Comparison of ENCODE assay signal across 21 cellular contexts in the genomic region with DNA sequence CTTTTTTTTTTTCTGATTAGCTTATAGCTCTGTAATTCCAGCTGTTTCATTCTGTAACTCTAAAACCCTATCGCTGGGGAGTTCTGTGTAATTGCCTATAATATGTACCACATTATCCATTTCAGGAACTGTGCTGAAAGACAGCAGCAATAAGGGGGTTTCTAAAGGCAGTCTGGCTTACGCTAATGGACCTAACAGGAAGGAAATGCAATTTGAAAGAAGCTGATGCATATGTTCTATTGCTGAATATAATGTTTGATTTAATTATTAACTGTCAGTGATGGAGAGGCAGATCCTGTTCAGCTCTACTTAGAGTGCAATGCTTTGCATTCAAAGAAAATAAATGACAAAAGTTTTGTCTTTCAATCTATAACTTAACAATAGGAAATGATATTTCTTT.
DNase-seq lines count a peak whose midpoint lies in the region; ATAC-seq and TF ChIP-seq lines count a peak whose summit lies in the region.
"Had no signal": no experiment of that assay in that cellular context is flagged by ENCODE, and none has a peak within 500 bp of the region (broad histone marks: within the 10 kb centered on the region; RNA-seq: fewer than 3 reads in every experiment).

No MANE protein-coding gene starts in this region.

- H3K4me3 ChIP-seq in Loucy (ENCODE audit: low read length, poor library complexity, severe bottlenecking) (peak overlapping the region; percentile 20), SK-N-SH (ENCODE audit: low read depth in 2 of 2, low read length in 1 of 2) (no peak overlapping the region)
- H3K4me3 ChIP-seq: stomach, upper lobe of right lung had no signal

- H4K20me1 ChIP-seq in Loucy (ENCODE audit: insufficient read depth, low read length, poor library complexity, severe bottlenecking) = no peaks in the 10 kb centered on the region
- no peaks in the 10 kb centered on the region for H4K20me1 ChIP-seq in SK-N-SH (ENCODE audit: insufficient read depth)

- peak; percentile 45; the same call in 1 of the 2 replicates for TF ChIP-seq RAD21 in SK-N-SH (IDR thresholded peaks at IDR 0.05; ENCODE audit: low read length)

- H3K4me2 ChIP-seq in Loucy (ENCODE audit: low read depth, low read length, poor library complexity, severe bottlenecking) (peak overlapping the region; percentile 49), SK-N-SH (no peak overlapping the region)
- H3K4me2 ChIP-seq: KMS-11 had no signal

- no peaks in the 10 kb centered on the region for H3F3A ChIP-seq in Loucy (ENCODE audit: low read depth)
- H3F3A ChIP-seq in SK-N-SH (replicated peaks; ENCODE audit: insufficient read depth) = no peaks in the 10 kb centered on the region

- WGBS in SK-N-SH (ENCODE audit: low lambda C conversion rate) = 34% methylated on average over 2 of the region's 2 CpGs

- H3K79me2 ChIP-seq in Loucy (ENCODE audit: insufficient read depth, low read length) (no peaks in the 10 kb centered on the region), SK-N-SH (ENCODE audit: insufficient read depth) (no peaks in the 10 kb centered on the region)

- H3K4me1 ChIP-seq in Loucy (ENCODE audit: insufficient read depth, low read length, poor library complexity, severe bottlenecking) (peaks cover 18% of the 10 kb centered on the region), SK-N-SH (ENCODE audit: control insufficient read depth in 1 of 2, insufficient read depth in 2 of 2, low read depth in 1 of 2, low read length in 1 of 2) (peaks cover 8 to 16% of the 10 kb centered on the region in 2 experiments; a peak in 3 of 4 replicates)
- H3K4me1 ChIP-seq: stomach, upper lobe of right lung had no signal

- CTCF ChIA-PET in SK-N-SH (lab: Yijun Ruan, JAX) (interaction anchor here (0.5 to 4.6 kb wide), 4 partner anchors 16 to 1243 kb away, joined by 3 to 32 read pairs (median 10); no protein-coding TSS in a partner anchor), RWPE1 (lab: Yijun Ruan, JAX) (no interaction called here)

- H3K9me2 ChIP-seq in Loucy (replicated peaks; ENCODE audit: low read depth, low read length) (no peaks in the 10 kb centered on the region), SK-N-SH (no peaks in the 10 kb centered on the region)

- H3K27ac ChIP-seq in SK-N-SH (ENCODE audit: low read depth in 2 of 2, low read length in 1 of 2) (peak overlapping the region in 1 of 2 experiments; percentile 99; a peak in 2 of 4 replicates), RWPE1 (no peak overlapping the region)
- H3K27ac ChIP-seq: KMS-11, stomach, upper lobe of right lung had no signal

- POLR2A ChIA-PET in SK-N-SH (lab: Yijun Ruan, JAX) = interaction anchor here (1.0 to 1.5 kb wide), 3 partner anchors 15 to 399 kb away, joined by 4 read pairs; no protein-coding TSS in a partner anchor
- POLR2A ChIA-PET in RWPE1 (lab: Yijun Ruan, JAX; ENCODE audit: low non-redundant PET) = no interaction called here

- TF ChIP-seq CTCF in Loucy (conservative IDR thresholded peaks at IDR 0.05; ENCODE audit: low read length) (no peak), SK-N-SH (IDR thresholded peaks at IDR 0.05) (no peak), RWPE1 (conservative IDR thresholded peaks at IDR 0.05; ENCODE audit: low read depth) (no peak)

- H3K9me3 ChIP-seq in Loucy (ENCODE audit: insufficient read depth, low read depth, low read length) = no peaks in the 10 kb centered on the region
- no peaks in the 10 kb centered on the region; the same call in 1 of the 2 replicates for H3K9me3 ChIP-seq in SK-N-SH
- H3K9me3 ChIP-seq: stomach, upper lobe of right lung had no signal

- peak overlapping the region; percentile 6 for H3K9ac ChIP-seq in Loucy (ENCODE audit: low read depth, low read length, poor library complexity, severe bottlenecking)
- no peak overlapping the region for H3K9ac ChIP-seq in SK-N-SH
- H3K9ac ChIP-seq: KMS-11 had no signal

- DNase-seq in SK-N-SH (peak; percentile 31), RWPE1 (ENCODE audit: low spot score) (no peak), NCI-H774 (lab: John Stamatoyannopoulos, UW) (no peak), KG1 (lab: John Stamatoyannopoulos, UW) (no peak), DMS153 treated with DMSO at 0.1 percent for 48 hours (lab: John Stamatoyannopoulos, UW; ENCODE audit: unreplicated experiment) (no peak)
- DNase-seq: activated CD4-positive, CD25-positive, alpha-beta regulatory T cell treated with anti-CD3 and anti-CD28 coated beads, Interleukin-2, amount 50 U/mL, for 72 hours; activated CD8-positive, alpha-beta memory T cell treated with anti-CD3 and anti-CD28 coated beads, Interleukin-2, amount 10 ng/mL, durations not matched to agents 7 days and 5 days; EL; foreskin fibroblast; hypothalamus; naive thymus-derived CD4-positive, alpha-beta T cell; NCI-H446 treated with DMSO at 0.1 percent for 48 hours; posterior cingulate gyrus; stimulated activated CD4-positive, alpha-beta T cell treated with anti-CD3 and anti-CD28 coated beads, Interleukin-2, amount 100 ng/mL, for 24 hours; stomach; T-helper 9 cell; upper lobe of right lung had no signal

- peak in 1 of 2 experiments; percentile 96; a peak in 2 of 4 replicates for TF ChIP-seq EP300 in SK-N-SH (IDR thresholded peaks at IDR 0.05; ENCODE audit: borderline replicate concordance in 1 of 2, low read depth in 1 of 2, low read length in 1 of 2)

- H3K27me3 ChIP-seq in Loucy (ENCODE audit: insufficient read depth, low read length, poor library complexity, severe bottlenecking) (no peaks in the 10 kb centered on the region), SK-N-SH (ENCODE audit: insufficient read depth) (no peaks in the 10 kb centered on the region)
- H3K27me3 ChIP-seq: stomach, upper lobe of right lung had no signal

- peak; percentile 77 for ATAC-seq in GM18508 (IDR thresholded peaks at IDR 0.05; ENCODE audit: insufficient read depth, unreplicated experiment)
- peak; percentile 69 for ATAC-seq in GM19467 (IDR thresholded peaks at IDR 0.05; ENCODE audit: unreplicated experiment)
- ATAC-seq: activated CD8-positive, alpha-beta memory T cell treated with anti-CD3 and anti-CD28 coated beads, Interleukin-2, amount 10 ng/mL, durations not matched to agents 7 days and 5 days; naive thymus-derived CD4-positive, alpha-beta T cell; upper lobe of right lung had no signal

- H3K36me3 ChIP-seq in Loucy (ENCODE audit: insufficient read depth, low read length) = no peaks in the 10 kb centered on the region
- H3K36me3 ChIP-seq in SK-N-SH (replicated peaks in 1 of 2; ENCODE audit: control insufficient read depth in 1 of 2, insufficient read depth in 2 of 2, low read length in 1 of 2) = peaks cover 0 to 2% of the 10 kb centered on the region in 2 experiments
- H3K36me3 ChIP-seq: stomach, upper lobe of right lung had no signal

- H2AFZ ChIP-seq in Loucy (ENCODE audit: low read length) (peak overlapping the region; percentile 19; the same call in 1 of the 2 replicates), SK-N-SH (ENCODE audit: low read depth) (peak overlapping the region; percentile 41; the same call in 1 of the 2 replicates)

TF ChIP-seq in SK-N-SH, 30 proteins besides CTCF, POLR2A, EP300 and RAD21 (continues in another document):
- TF ChIP-seq FOSL2 (IDR thresholded peaks at IDR 0.05; ENCODE audit: borderline replicate concordance, low read depth) (no peak), JUND (IDR thresholded peaks at IDR 0.05) (no peak), FOXM1 (IDR thresholded peaks at IDR 0.05; ENCODE audit: low read depth) (no peak), RCOR1 (IDR thresholded peaks at IDR 0.05; ENCODE audit: low read length) (peak; percentile 87; the same call in 1 of the 2 replicates), NFIC (IDR thresholded peaks at IDR 0.05; ENCODE audit: borderline replicate concordance) (no peak), USF1 (IDR thresholded peaks at IDR 0.05; ENCODE audit: borderline replicate concordance, low read depth) (no peak), MEF2A (IDR thresholded peaks at IDR 0.05; ENCODE audit: borderline replicate concordance, low read depth) (no peak), RXRA (IDR thresholded peaks at IDR 0.05; ENCODE audit: borderline replicate concordance, low read depth) (no peak), USF2 (IDR thresholded peaks at IDR 0.05; ENCODE audit: borderline replicate concordance, low read depth, low read length) (no peak)
- TF ChIP-seq, protein P1, sequence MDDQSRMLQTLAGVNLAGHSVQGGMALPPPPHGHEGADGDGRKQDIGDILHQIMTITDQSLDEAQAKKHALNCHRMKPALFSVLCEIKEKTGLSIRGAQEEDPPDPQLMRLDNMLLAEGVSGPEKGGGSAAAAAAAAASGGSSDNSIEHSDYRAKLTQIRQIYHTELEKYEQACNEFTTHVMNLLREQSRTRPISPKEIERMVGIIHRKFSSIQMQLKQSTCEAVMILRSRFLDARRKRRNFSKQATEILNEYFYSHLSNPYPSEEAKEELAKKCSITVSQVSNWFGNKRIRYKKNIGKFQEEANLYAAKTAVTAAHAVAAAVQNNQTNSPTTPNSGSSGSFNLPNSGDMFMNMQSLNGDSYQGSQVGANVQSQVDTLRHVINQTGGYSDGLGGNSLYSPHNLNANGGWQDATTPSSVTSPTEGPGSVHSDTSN (IDR thresholded peaks at IDR 0.05) = peak; percentile 3; the same call in 1 of the 2 replicates
- TF ChIP-seq, protein P2, sequence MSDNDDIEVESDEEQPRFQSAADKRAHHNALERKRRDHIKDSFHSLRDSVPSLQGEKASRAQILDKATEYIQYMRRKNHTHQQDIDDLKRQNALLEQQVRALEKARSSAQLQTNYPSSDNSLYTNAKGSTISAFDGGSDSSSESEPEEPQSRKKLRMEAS (IDR thresholded peaks at IDR 0.05; ENCODE audit: low read depth) = no peak
